Comparison of ENCODE assay signal across 1 cellular context in the genomic region with DNA sequence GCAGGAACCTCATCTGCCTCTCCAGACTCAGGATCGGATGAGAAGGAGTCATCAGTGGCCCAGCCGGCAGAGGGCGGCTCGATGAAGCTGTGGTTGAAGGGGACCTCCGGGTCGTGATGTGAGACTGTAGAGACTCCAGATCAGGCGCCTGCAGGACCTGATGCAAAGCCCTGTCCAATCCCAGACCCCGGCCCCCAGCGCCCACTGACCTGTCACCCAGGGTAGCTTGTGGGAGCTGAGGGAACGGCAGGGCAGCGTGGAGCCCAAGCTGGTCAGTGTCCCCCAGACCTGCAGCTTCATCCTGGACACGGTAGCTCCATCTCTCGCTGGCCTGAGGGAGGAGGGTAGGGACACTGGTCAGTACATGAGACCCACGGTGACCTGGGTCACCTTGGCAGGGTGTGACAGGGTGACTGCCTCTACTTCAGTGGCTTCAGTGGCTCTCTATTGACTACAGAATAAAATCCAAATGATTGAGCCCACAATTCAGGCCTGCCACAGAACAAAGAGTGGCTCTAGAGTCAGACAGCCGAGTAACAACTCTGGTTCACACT.
TF ChIP-seq lines count a peak whose summit lies in the region.

No MANE protein-coding gene starts in this region.

TF ChIP-seq in K562, 482 proteins besides CTCF, POLR2A, EP300 and RAD21:
- TF ChIP-seq POLR2G (IDR thresholded peaks at IDR 0.05; ENCODE audit: low read depth, low read length) (0 out of 2 replicates have a peak, but pooled peaks have one; percentile 39), CREM (IDR thresholded peaks at IDR 0.05; ENCODE audit: low read depth) (no peak)
